Comparison of ENCODE assay signal across 1 cellular context in the genomic region with DNA sequence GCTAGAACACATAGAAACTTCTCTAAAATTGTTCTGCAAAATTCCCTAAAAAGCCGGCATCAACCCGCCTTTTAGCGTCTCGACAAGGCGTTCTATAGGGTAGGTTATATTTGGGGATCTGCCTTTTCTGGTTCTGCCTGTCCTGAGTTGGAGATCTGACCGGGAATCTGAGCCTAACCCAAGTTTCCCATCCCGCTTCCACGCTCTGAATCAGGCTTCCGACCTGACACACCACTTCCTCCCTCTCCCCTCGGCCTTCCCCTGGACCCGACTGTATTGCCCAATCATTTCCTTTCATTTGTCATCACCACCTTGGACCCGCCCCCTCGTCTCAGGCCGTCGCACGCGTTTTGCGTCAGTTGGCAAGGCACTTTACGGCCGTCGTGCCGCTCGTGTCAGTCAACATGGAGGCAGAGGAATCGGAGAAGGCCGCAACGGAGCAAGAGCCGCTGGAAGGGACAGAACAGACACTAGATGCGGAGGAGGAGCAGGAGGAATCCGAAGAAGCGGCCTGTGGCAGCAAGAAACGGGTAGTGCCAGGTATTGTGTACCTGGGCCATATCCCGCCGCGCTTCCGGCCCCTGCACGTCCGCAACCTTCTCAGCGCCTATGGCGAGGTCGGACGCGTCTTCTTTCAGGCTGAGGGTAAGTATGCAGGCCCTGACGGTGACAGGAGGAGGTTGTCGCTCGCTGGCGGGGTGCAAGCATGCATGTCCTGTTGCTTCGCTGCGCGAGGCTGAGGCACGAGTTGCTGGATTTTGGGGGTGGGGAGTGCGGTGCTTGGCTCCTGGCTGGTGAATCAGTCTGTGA.
TF ChIP-seq lines count a peak whose summit lies in the region.

A gene (plus strand): TSS at position 375 of the 810 bp plus-strand sequence. CDS start 30 bp downstream, at position 405.

TF ChIP-seq in HepG2, 621 proteins besides CTCF, POLR2A, EP300 and RAD21 (continued from another document and continues in another):
- TF ChIP-seq, protein P1, sequence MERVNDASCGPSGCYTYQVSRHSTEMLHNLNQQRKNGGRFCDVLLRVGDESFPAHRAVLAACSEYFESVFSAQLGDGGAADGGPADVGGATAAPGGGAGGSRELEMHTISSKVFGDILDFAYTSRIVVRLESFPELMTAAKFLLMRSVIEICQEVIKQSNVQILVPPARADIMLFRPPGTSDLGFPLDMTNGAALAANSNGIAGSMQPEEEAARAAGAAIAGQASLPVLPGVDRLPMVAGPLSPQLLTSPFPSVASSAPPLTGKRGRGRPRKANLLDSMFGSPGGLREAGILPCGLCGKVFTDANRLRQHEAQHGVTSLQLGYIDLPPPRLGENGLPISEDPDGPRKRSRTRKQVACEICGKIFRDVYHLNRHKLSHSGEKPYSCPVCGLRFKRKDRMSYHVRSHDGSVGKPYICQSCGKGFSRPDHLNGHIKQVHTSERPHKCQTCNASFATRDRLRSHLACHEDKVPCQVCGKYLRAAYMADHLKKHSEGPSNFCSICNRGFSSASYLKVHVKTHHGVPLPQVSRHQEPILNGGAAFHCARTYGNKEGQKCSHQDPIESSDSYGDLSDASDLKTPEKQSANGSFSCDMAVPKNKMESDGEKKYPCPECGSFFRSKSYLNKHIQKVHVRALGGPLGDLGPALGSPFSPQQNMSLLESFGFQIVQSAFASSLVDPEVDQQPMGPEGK (CRISPR knock-in tag; IDR thresholded peaks at IDR 0.05) = peak; percentile 78
- TF ChIP-seq MZF1 (CRISPR knock-in tag; IDR thresholded peaks at IDR 0.05; ENCODE audit: borderline replicate concordance) = peak; percentile 87
- TF ChIP-seq, protein P2, sequence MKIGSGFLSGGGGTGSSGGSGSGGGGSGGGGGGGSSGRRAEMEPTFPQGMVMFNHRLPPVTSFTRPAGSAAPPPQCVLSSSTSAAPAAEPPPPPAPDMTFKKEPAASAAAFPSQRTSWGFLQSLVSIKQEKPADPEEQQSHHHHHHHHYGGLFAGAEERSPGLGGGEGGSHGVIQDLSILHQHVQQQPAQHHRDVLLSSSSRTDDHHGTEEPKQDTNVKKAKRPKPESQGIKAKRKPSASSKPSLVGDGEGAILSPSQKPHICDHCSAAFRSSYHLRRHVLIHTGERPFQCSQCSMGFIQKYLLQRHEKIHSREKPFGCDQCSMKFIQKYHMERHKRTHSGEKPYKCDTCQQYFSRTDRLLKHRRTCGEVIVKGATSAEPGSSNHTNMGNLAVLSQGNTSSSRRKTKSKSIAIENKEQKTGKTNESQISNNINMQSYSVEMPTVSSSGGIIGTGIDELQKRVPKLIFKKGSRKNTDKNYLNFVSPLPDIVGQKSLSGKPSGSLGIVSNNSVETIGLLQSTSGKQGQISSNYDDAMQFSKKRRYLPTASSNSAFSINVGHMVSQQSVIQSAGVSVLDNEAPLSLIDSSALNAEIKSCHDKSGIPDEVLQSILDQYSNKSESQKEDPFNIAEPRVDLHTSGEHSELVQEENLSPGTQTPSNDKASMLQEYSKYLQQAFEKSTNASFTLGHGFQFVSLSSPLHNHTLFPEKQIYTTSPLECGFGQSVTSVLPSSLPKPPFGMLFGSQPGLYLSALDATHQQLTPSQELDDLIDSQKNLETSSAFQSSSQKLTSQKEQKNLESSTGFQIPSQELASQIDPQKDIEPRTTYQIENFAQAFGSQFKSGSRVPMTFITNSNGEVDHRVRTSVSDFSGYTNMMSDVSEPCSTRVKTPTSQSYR (CRISPR knock-in tag; IDR thresholded peaks at IDR 0.05; ENCODE audit: borderline replicate concordance) = peak; percentile 72; the same call in 1 of the 2 replicates
- no peak for TF ChIP-seq EZH2 (conservative IDR thresholded peaks at IDR 0.05; ENCODE audit: low read depth, low read length)
- peak; percentile 85; the same call in 1 of the 2 replicates for TF ChIP-seq RFXAP (CRISPR knock-in tag; IDR thresholded peaks at IDR 0.05; ENCODE audit: borderline replicate concordance)
- peak; percentile 24; the same call in 1 of the 2 replicates for TF ChIP-seq MTA3 (CRISPR knock-in tag; IDR thresholded peaks at IDR 0.05)
- peak; percentile 66; the same call in 1 of the 2 replicates for TF ChIP-seq KDM5B (CRISPR knock-in tag; IDR thresholded peaks at IDR 0.05; ENCODE audit: borderline replicate concordance)
- peak; percentile 77; the same call in 1 of the 2 replicates for TF ChIP-seq ZNF768 (CRISPR knock-in tag; IDR thresholded peaks at IDR 0.05)
- TF ChIP-seq ETV6 (CRISPR knock-in tag; conservative IDR thresholded peaks at IDR 0.05) = peak; percentile 100
- TF ChIP-seq HNRNPL (IDR thresholded peaks at IDR 0.05; ENCODE audit: low read depth, low read length) = peak; percentile 86
- TF ChIP-seq, protein P3, sequence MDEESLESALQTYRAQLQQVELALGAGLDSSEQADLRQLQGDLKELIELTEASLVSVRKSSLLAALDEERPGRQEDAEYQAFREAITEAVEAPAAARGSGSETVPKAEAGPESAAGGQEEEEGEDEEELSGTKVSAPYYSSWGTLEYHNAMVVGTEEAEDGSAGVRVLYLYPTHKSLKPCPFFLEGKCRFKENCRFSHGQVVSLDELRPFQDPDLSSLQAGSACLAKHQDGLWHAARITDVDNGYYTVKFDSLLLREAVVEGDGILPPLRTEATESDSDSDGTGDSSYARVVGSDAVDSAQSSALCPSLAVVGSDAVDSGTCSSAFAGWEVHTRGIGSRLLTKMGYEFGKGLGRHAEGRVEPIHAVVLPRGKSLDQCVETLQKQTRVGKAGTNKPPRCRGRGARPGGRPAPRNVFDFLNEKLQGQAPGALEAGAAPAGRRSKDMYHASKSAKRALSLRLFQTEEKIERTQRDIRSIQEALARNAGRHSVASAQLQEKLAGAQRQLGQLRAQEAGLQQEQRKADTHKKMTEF (CRISPR knock-in tag; IDR thresholded peaks at IDR 0.05) = peak; percentile 98
- TF ChIP-seq ZNF3 (CRISPR knock-in tag; IDR thresholded peaks at IDR 0.05) = peak; percentile 59
- no peak for TF ChIP-seq ZNF879 (CRISPR knock-in tag; IDR thresholded peaks at IDR 0.05)
- TF ChIP-seq ISX (CRISPR knock-in tag; conservative IDR thresholded peaks at IDR 0.05) = no peak
- TF ChIP-seq, protein P4, sequence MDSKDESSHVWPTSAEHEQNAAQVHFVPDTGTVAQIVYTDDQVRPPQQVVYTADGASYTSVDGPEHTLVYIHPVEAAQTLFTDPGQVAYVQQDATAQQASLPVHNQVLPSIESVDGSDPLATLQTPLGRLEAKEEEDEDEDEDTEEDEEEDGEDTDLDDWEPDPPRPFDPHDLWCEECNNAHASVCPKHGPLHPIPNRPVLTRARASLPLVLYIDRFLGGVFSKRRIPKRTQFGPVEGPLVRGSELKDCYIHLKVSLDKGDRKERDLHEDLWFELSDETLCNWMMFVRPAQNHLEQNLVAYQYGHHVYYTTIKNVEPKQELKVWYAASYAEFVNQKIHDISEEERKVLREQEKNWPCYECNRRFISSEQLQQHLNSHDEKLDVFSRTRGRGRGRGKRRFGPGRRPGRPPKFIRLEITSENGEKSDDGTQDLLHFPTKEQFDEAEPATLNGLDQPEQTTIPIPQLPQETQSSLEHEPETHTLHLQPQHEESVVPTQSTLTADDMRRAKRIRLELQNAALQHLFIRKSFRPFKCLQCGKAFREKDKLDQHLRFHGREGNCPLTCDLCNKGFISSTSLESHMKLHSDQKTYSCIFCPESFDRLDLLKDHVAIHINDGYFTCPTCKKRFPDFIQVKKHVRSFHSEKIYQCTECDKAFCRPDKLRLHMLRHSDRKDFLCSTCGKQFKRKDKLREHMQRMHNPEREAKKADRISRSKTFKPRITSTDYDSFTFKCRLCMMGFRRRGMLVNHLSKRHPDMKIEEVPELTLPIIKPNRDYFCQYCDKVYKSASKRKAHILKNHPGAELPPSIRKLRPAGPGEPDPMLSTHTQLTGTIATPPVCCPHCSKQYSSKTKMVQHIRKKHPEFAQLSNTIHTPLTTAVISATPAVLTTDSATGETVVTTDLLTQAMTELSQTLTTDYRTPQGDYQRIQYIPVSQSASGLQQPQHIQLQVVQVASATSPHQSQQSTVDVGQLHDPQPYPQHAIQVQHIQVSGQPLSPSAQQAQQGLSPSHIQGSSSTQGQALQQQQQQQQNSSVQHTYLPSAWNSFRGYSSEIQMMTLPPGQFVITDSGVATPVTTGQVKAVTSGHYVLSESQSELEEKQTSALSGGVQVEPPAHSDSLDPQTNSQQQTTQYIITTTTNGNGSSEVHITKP (CRISPR knock-in tag; IDR thresholded peaks at IDR 0.05; ENCODE audit: low read depth) = peak; percentile 92
- peak; percentile 22; the same call in 1 of the 2 replicates for TF ChIP-seq IRX3 (CRISPR knock-in tag; IDR thresholded peaks at IDR 0.05; ENCODE audit: borderline replicate concordance, low read depth)
- 0 out of 2 replicates have a peak, but pooled peaks have one; percentile 72 for TF ChIP-seq ZNF567 (CRISPR knock-in tag; IDR thresholded peaks at IDR 0.05; ENCODE audit: borderline replicate concordance)
- TF ChIP-seq MED8 (CRISPR knock-in tag; IDR thresholded peaks at IDR 0.05; ENCODE audit: insufficient replicate concordance) = peak; percentile 61
- TF ChIP-seq, protein P5, sequence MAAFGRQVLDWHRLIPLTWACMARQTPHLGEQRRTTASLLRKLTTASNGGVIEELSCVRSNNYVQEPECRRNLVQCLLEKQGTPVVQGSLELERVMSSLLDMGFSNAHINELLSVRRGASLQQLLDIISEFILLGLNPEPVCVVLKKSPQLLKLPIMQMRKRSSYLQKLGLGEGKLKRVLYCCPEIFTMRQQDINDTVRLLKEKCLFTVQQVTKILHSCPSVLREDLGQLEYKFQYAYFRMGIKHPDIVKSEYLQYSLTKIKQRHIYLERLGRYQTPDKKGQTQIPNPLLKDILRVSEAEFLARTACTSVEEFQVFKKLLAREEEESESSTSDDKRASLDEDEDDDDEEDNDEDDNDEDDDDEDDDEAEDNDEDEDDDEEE (CRISPR knock-in tag; IDR thresholded peaks at IDR 0.05) = peak; percentile 90; the same call in 1 of the 2 replicates
- TF ChIP-seq, protein P6, sequence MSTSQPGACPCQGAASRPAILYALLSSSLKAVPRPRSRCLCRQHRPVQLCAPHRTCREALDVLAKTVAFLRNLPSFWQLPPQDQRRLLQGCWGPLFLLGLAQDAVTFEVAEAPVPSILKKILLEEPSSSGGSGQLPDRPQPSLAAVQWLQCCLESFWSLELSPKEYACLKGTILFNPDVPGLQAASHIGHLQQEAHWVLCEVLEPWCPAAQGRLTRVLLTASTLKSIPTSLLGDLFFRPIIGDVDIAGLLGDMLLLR (CRISPR knock-in tag; IDR thresholded peaks at IDR 0.05) = peak; percentile 78
- peak; percentile 94; the same call in 1 of the 2 replicates for TF ChIP-seq ZBTB3 (CRISPR knock-in tag; IDR thresholded peaks at IDR 0.05; ENCODE audit: borderline replicate concordance, low read depth)
- peak; percentile 98 for TF ChIP-seq ZBTB20 (CRISPR knock-in tag; IDR thresholded peaks at IDR 0.05; ENCODE audit: borderline replicate concordance, low read depth)
- TF ChIP-seq, protein P7, sequence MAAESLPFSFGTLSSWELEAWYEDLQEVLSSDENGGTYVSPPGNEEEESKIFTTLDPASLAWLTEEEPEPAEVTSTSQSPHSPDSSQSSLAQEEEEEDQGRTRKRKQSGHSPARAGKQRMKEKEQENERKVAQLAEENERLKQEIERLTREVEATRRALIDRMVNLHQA (CRISPR knock-in tag; IDR thresholded peaks at IDR 0.05) = 0 out of 2 replicates have a peak, but pooled peaks have one; percentile 9
- TF ChIP-seq ZNF496 (CRISPR knock-in tag; IDR thresholded peaks at IDR 0.05; ENCODE audit: insufficient replicate concordance) = no peak
- TF ChIP-seq ZMYM4 (CRISPR knock-in tag; IDR thresholded peaks at IDR 0.05) = peak; percentile 100
- TF ChIP-seq ZNF235 (CRISPR knock-in tag; IDR thresholded peaks at IDR 0.05; ENCODE audit: borderline replicate concordance) = peak; percentile 75; the same call in 1 of the 2 replicates
- peak; percentile 96 for TF ChIP-seq MEF2D (CRISPR knock-in tag; IDR thresholded peaks at IDR 0.05)
- TF ChIP-seq SRF (IDR thresholded peaks at IDR 0.05; ENCODE audit: low read depth, low read length) = peak; percentile 81
- TF ChIP-seq ZKSCAN1 (IDR thresholded peaks at IDR 0.05; ENCODE audit: low read length) = peak; percentile 27; the same call in 1 of the 2 replicates
- peak; percentile 70; the same call in 1 of the 2 replicates for TF ChIP-seq NR2F2 (IDR thresholded peaks at IDR 0.05; ENCODE audit: borderline replicate concordance, low read depth)
- no peak for TF ChIP-seq SNRNP70 (IDR thresholded peaks at IDR 0.05; ENCODE audit: low read depth, low read length)
- peak; percentile 85 for TF ChIP-seq ZBTB7B (CRISPR knock-in tag; IDR thresholded peaks at IDR 0.05)
- no peak for TF ChIP-seq CCAR2 (optimal IDR thresholded peaks at IDR 0.05; ENCODE audit: low read depth, low read length)
- peak; percentile 81 for TF ChIP-seq RXRA (CRISPR knock-in tag; IDR thresholded peaks at IDR 0.05)
- TF ChIP-seq SMARCC2 (IDR thresholded peaks at IDR 0.05) = no peak
- TF ChIP-seq, protein P8, sequence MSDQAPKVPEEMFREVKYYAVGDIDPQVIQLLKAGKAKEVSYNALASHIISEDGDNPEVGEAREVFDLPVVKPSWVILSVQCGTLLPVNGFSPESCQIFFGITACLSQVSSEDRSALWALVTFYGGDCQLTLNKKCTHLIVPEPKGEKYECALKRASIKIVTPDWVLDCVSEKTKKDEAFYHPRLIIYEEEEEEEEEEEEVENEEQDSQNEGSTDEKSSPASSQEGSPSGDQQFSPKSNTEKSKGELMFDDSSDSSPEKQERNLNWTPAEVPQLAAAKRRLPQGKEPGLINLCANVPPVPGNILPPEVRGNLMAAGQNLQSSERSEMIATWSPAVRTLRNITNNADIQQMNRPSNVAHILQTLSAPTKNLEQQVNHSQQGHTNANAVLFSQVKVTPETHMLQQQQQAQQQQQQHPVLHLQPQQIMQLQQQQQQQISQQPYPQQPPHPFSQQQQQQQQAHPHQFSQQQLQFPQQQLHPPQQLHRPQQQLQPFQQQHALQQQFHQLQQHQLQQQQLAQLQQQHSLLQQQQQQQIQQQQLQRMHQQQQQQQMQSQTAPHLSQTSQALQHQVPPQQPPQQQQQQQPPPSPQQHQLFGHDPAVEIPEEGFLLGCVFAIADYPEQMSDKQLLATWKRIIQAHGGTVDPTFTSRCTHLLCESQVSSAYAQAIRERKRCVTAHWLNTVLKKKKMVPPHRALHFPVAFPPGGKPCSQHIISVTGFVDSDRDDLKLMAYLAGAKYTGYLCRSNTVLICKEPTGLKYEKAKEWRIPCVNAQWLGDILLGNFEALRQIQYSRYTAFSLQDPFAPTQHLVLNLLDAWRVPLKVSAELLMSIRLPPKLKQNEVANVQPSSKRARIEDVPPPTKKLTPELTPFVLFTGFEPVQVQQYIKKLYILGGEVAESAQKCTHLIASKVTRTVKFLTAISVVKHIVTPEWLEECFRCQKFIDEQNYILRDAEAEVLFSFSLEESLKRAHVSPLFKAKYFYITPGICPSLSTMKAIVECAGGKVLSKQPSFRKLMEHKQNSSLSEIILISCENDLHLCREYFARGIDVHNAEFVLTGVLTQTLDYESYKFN (CRISPR knock-in tag; conservative IDR thresholded peaks at IDR 0.05) = peak; percentile 61; the same call in 1 of the 2 replicates
- TF ChIP-seq, protein P9, sequence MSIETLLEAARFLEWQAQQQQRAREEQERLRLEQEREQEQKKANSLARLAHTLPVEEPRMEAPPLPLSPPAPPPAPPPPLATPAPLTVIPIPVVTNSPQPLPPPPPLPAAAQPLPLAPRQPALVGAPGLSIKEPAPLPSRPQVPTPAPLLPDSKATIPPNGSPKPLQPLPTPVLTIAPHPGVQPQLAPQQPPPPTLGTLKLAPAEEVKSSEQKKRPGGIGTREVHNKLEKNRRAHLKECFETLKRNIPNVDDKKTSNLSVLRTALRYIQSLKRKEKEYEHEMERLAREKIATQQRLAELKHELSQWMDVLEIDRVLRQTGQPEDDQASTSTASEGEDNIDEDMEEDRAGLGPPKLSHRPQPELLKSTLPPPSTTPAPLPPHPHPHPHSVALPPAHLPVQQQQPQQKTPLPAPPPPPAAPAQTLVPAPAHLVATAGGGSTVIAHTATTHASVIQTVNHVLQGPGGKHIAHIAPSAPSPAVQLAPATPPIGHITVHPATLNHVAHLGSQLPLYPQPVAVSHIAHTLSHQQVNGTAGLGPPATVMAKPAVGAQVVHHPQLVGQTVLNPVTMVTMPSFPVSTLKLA (IDR thresholded peaks at IDR 0.05) = peak; percentile 88
- TF ChIP-seq ZNF225 (CRISPR knock-in tag; IDR thresholded peaks at IDR 0.05) = peak; percentile 98
- peak; percentile 66; the same call in 1 of the 2 replicates for TF ChIP-seq ZNF317 (CRISPR knock-in tag; IDR thresholded peaks at IDR 0.05)
- TF ChIP-seq CREB1 (IDR thresholded peaks at IDR 0.05) = peak; percentile 99
- peak; percentile 100 for TF ChIP-seq CREB1 (CRISPR knock-in tag; IDR thresholded peaks at IDR 0.05)
